Comparison of ENCODE assay signal across 12 cellular contexts in genomic region chr20:17228624-17229061, GRCh38. TPM values are rescaled to one million over a fixed set of nuclear protein-coding genes. Genes with fewer than 3 reads are reported as not detected.
DNase-seq lines count a peak whose midpoint lies in the region; ATAC-seq and TF ChIP-seq lines count a peak whose summit lies in the region.
"Had no signal": no experiment of that assay in that cellular context is flagged by ENCODE, and none has a peak within 500 bp of the region (broad histone marks: within the 10 kb centered on the region; RNA-seq: fewer than 3 reads in every experiment).

No MANE protein-coding gene starts in this region.

- DNase-seq in COLO668 (lab: John Stamatoyannopoulos, UW; ENCODE audit: unreplicated experiment) (peak; percentile 76), SK-N-MC (ENCODE audit: low read depth, low spot score) (peak; percentile 16), left lung (peak; percentile 32 to 80), ACHN (no peak), left colon (no peak)
- DNase-seq in activated CD8-positive, alpha-beta memory T cell treated with anti-CD3 and anti-CD28 coated beads, Interleukin-2, amount 10 ng/mL, durations not matched to agents 7 days and 5 days = no peak
- DNase-seq: cortex of kidney, SW 1271 had no signal

- peaks cover 1% of the 10 kb centered on the region for H3K36me3 Mint-ChIP-seq in activated CD8-positive, alpha-beta memory T cell treated with anti-CD3 and anti-CD28 coated beads, Interleukin-2, amount 10 ng/mL, durations not matched to agents 7 days and 5 days

- H3K4me3 Mint-ChIP-seq in activated CD8-positive, alpha-beta memory T cell treated with anti-CD3 and anti-CD28 coated beads, Interleukin-2, amount 10 ng/mL, durations not matched to agents 7 days and 5 days = no peak overlapping the region

- in situ Hi-C loops in ACHN (cut with HindIII; ENCODE audit: low pct_ligation_motif_present, low pct_unique_long_range_greater_than_20kb, low sequenced_read_pairs) = no loop called here

- peak overlapping the region; percentile 60 for H3K4me3 ChIP-seq in HUES64 (ENCODE audit: low read length)
- peak overlapping the region; percentile 87 for H3K4me3 ChIP-seq in SK-N-MC
- peak overlapping the region in 1 of 2 donors; percentile 7 for H3K4me3 ChIP-seq in left lung

- no peak overlapping the region for H3K27ac Mint-ChIP-seq in activated CD8-positive, alpha-beta memory T cell treated with anti-CD3 and anti-CD28 coated beads, Interleukin-2, amount 10 ng/mL, durations not matched to agents 7 days and 5 days
- H3K27ac Mint-ChIP-seq: activated naive CD4-positive, alpha-beta T cell treated with anti-CD3 and anti-CD28 coated beads, Interleukin-2, amount 50 U/mL, for 72 hours had no signal

- ATAC-seq in left lung (peak; percentile 8), HG02981 (IDR thresholded peaks at IDR 0.05; ENCODE audit: unreplicated experiment) (no peak), left colon (no peak)
- no peak for ATAC-seq in activated CD8-positive, alpha-beta memory T cell treated with anti-CD3 and anti-CD28 coated beads, Interleukin-2, amount 10 ng/mL, durations not matched to agents 7 days and 5 days
- ATAC-seq: activated naive CD4-positive, alpha-beta T cell treated with anti-CD3 and anti-CD28 coated beads, Interleukin-2, amount 50 U/mL, for 72 hours had no signal

- H3K4me1 ChIP-seq in HUES64 (ENCODE audit: insufficient read depth, low read length) (peaks cover 25% of the 10 kb centered on the region), left lung (peaks cover 0 to 6% of the 10 kb centered on the region in 2 donors)

- H3K9ac ChIP-seq in HUES64 (ENCODE audit: low read depth, low read length) = no peak overlapping the region
- H3K9ac ChIP-seq in SK-N-MC (ENCODE audit: insufficient read length) = no peak overlapping the region

- peaks cover 49% of the 10 kb centered on the region for H3K27me3 Mint-ChIP-seq in activated CD8-positive, alpha-beta memory T cell treated with anti-CD3 and anti-CD28 coated beads, Interleukin-2, amount 10 ng/mL, durations not matched to agents 7 days and 5 days

- TF ChIP-seq CTCF in left lung (IDR thresholded peaks at IDR 0.05) = no peak

- peaks cover 2% of the 10 kb centered on the region for H3K9me3 Mint-ChIP-seq in activated CD8-positive, alpha-beta memory T cell treated with anti-CD3 and anti-CD28 coated beads, Interleukin-2, amount 10 ng/mL, durations not matched to agents 7 days and 5 days (ENCODE audit: low read depth)

- intact Hi-C loops in left lung (cut with DNase I) = no loop called here
- intact Hi-C loops in left colon (cut with DNase I, micrococcal nuclease) = no loop called here

- no peaks in the 10 kb centered on the region for H3K36me3 ChIP-seq in HUES64 (ENCODE audit: insufficient read depth, low read length)
- H3K36me3 ChIP-seq in SK-N-MC (ENCODE audit: insufficient read depth, low read length) = no peaks in the 10 kb centered on the region
- H3K36me3 ChIP-seq in left lung = no peaks in the 10 kb centered on the region

- CTCF ChIA-PET in activated CD8-positive, alpha-beta memory T cell treated with anti-CD3 and anti-CD28 coated beads, Interleukin-2, amount 10 ng/mL, durations not matched to agents 7 days and 5 days (lab: Charles Lee) = no interaction called here

- H3K9me3 ChIP-seq in HUES64 (ENCODE audit: insufficient read depth, low read depth, low read length) (no peaks in the 10 kb centered on the region), SK-N-MC (ENCODE audit: low read depth, low read length) (no peaks in the 10 kb centered on the region), left lung (no peaks in the 10 kb centered on the region)

- H3K4me1 Mint-ChIP-seq in activated CD8-positive, alpha-beta memory T cell treated with anti-CD3 and anti-CD28 coated beads, Interleukin-2, amount 10 ng/mL, durations not matched to agents 7 days and 5 days = no peaks in the 10 kb centered on the region

- no peak overlapping the region for H3K27ac ChIP-seq in HUES64 (ENCODE audit: low read depth, low read length)
- H3K27ac ChIP-seq in SK-N-MC = no peak overlapping the region
- no peak overlapping the region for H3K27ac ChIP-seq in left lung

- 3% methylated on average over 25 of the region's 25 CpGs for WGBS in HUES64

- peaks cover 57% of the 10 kb centered on the region for H3K27me3 ChIP-seq in HUES64 (ENCODE audit: insufficient read depth, low read length)
- peaks cover 21 to 68% of the 10 kb centered on the region in 2 donors for H3K27me3 ChIP-seq in left lung

RNA-seq across cellular contexts. Expression of gene PCSK2, which starts 1.8 kb away (rescaled TPM):
- 1.8 TPM for polyA plus RNA-seq in HUES64 (2013, experiment 1 of 2)
- 2.9 TPM for polyA plus RNA-seq in HUES64 (2013, experiment 2 of 2)
- total RNA-seq in left lung = 10 to 100 TPM in 1 of 2 donors, 1 to 10 TPM in 1; 4.9 to 33.4 TPM
- total RNA-seq in left colon = 1 to 10 TPM; 1.3 to 1.8 TPM
- total RNA-seq in activated CD8-positive, alpha-beta memory T cell treated with anti-CD3 and anti-CD28 coated beads, Interleukin-2, amount 10 ng/mL, durations not matched to agents 7 days and 5 days = not detected
- total RNA-seq: activated naive CD4-positive, alpha-beta T cell treated with anti-CD3 and anti-CD28 coated beads, Interleukin-2, amount 50 U/mL, for 72 hours; glomerular endothelial cell had no signal

Comparison
In these comparisons a context has a peak if more than half of its experiments do, and no peak if none do; other contexts are left out.
1. DNase-seq: peak in COLO668 (single experiment), SK-N-MC (single experiment) and left lung (2 of 2); none in ACHN (single experiment), left colon (0 of 2) and activated CD8-positive, alpha-beta memory T cell treated with anti-CD3 and anti-CD28 coated beads, Interleukin-2, amount 10 ng/mL, durations not matched to agents 7 days and 5 days (single experiment).